Comparison of ENCODE assay signal across 8 cellular contexts in the genomic region with DNA sequence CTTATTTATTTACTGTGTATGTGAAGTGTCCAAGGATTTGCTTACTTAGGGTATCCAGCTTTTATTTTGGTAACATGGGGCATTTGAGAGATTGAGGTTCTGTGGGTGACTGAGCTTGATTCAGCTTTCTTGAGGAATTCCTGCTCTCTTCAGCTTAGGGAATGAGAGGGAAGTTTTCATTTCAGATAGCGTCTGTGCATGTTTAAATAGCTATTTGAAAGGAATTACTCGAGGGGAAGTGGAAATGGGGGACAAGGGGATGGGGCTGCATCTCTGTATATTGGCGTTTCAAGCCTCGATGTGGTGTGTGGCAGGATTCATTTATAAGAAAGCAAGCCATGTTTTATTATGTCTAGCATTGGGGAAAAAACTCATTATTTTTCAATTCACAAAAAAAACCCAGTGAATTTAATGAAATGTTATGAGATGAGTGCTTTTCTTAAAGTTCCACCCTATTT. TPM values are rescaled to one million over a fixed set of nuclear protein-coding genes. Genes with fewer than 3 reads are reported as not detected.
DNase-seq lines count a peak whose midpoint lies in the region; ATAC-seq and TF ChIP-seq lines count a peak whose summit lies in the region.

No MANE protein-coding gene starts in this region.

- DNase-seq in GM12865 (ENCODE audit: low read depth) (no peak), RKO (ENCODE audit: low spot score) (peak; percentile 38), esophagus squamous epithelium (lab: John Stamatoyannopoulos, UW) (no peak), psoas muscle (no peak), ureter (ENCODE audit: low spot score) (no peak), ecto neural progenitor cell (ENCODE audit: low spot score) (no peak)

- H3K27me3 ChIP-seq in esophagus squamous epithelium (no peaks in the 10 kb centered on the region), psoas muscle (ENCODE audit: insufficient read depth in 3 of 3, low read length in 2 of 3) (no peaks in the 10 kb centered on the region)

- no peak for ATAC-seq in psoas muscle
- no peak for ATAC-seq in GM21423 (IDR thresholded peaks at IDR 0.05; ENCODE audit: unreplicated experiment)
- ATAC-seq in GM18858 (IDR thresholded peaks at IDR 0.05; ENCODE audit: unreplicated experiment): no peak

- no peaks in the 10 kb centered on the region for H3K36me3 ChIP-seq in esophagus squamous epithelium
- no peaks in the 10 kb centered on the region for H3K36me3 ChIP-seq in psoas muscle (ENCODE audit: insufficient read depth in 1 of 2, low read depth in 1 of 2)

- H3K4me3 ChIP-seq in GM12865 (ENCODE audit: low read depth, low read length) (peak overlapping the region; percentile 79), esophagus squamous epithelium (peak overlapping the region; percentile 74 to 96 (median 88)), psoas muscle (peak overlapping the region; percentile 83)

- peak overlapping the region in 3 of 4 donors; percentile 96 to 99 (median 98) for H3K27ac ChIP-seq in esophagus squamous epithelium
- H3K27ac ChIP-seq in psoas muscle: peak overlapping the region; percentile 98

- TF ChIP-seq CTCF in GM12865 (IDR thresholded peaks at IDR 0.05; ENCODE audit: insufficient read depth, low read depth, low read length, missing control alignments) (no peak), esophagus squamous epithelium (IDR thresholded peaks at IDR 0.05) (no peak), psoas muscle (IDR thresholded peaks at IDR 0.05) (no peak)

- no peak for TF ChIP-seq POLR2A in esophagus squamous epithelium (IDR thresholded peaks at IDR 0.05)

- 1 to 4% methylated on average over 4 of the region's 4 CpGs for WGBS in esophagus squamous epithelium, 2 donors
- WGBS in psoas muscle, 3 donors: 4 to 10% (median 9%) methylated on average over 4 of the region's 4 CpGs

- no peaks in the 10 kb centered on the region for H3K9me3 ChIP-seq in esophagus squamous epithelium
- no peaks in the 10 kb centered on the region for H3K9me3 ChIP-seq in psoas muscle

- intact Hi-C loops in esophagus squamous epithelium (cut with DNase I): no loop called here
- intact Hi-C loops in psoas muscle (cut with DNase I): no loop called here

- H3K4me1 ChIP-seq in esophagus squamous epithelium: peaks cover 6 to 37% (median 10%) of the 10 kb centered on the region in 3 donors
- peaks cover 40% of the 10 kb centered on the region for H3K4me1 ChIP-seq in psoas muscle

RNA-seq across cellular contexts. Expression of gene ATP2C1, which starts 1.0 kb away (rescaled TPM):
- total RNA-seq in esophagus squamous epithelium (10 to 100 TPM; 27.6 to 44.2 (median 37.7) TPM), psoas muscle (10 to 100 TPM; 28.7 to 36.2 (median 31.5) TPM), ureter (86.9 TPM)
- polyA plus RNA-seq in psoas muscle: 10 to 100 TPM; 20.5 to 46.2 (median 27.8) TPM
